27 cellular contexts compared by ENCODE assay signal in genomic region chr7:56213574-56213973, GRCh38.
"Had no signal": no experiment of that assay in that cellular context is flagged by ENCODE, and none has a peak within 500 bp of the region (broad histone marks: within the 10 kb centered on the region; RNA-seq: fewer than 3 reads in every experiment).

No MANE protein-coding gene starts in this region.

- H3K9me3 ChIP-seq: testis, thoracic aorta, thyroid gland, upper lobe of right lung had no signal

- H3K27me3 Mint-ChIP-seq: stimulated activated memory B cell treated with anti-CD40 and anti-IgM and Interleukin-4, amounts not matched to agents 10 μg/mL and 1 μg/mL and 100 μg/mL, for 72 hours; stimulated activated naive B cell treated with anti-CD40 and anti-IgM and Interleukin-4, amounts not matched to agents 10 μg/mL and 1 μg/mL and 100 μg/mL, for 72 hours; stimulated activated naive CD8-positive, alpha-beta T cell treated with anti-CD3 and anti-CD28 coated beads, Interleukin-15, amount 100 ng/mL, for 72 hours; stimulated activated naive CD8-positive, alpha-beta T cell treated with anti-CD3 and anti-CD28 coated beads, Interleukin-15, Interleukin-2, amounts not matched to agents 100 ng/mL and 50 ng/mL, for 24 hours; type B pancreatic cell had no signal

- H3K27ac Mint-ChIP-seq: stimulated activated effector memory CD8-positive, alpha-beta T cell treated with anti-CD3 and anti-CD28 coated beads, Interleukin-12 subunit alpha, Interleukin-12 subunit beta, amount 100 ng/mL, for 72 hours; stimulated activated memory B cell treated with anti-CD40 and anti-IgM and Interleukin-4, amounts not matched to agents 10 μg/mL and 1 μg/mL and 100 μg/mL, for 72 hours; stimulated activated naive B cell treated with anti-CD40 and anti-IgM and Interleukin-4, amounts not matched to agents 10 μg/mL and 1 μg/mL and 100 μg/mL, for 72 hours; stimulated activated naive CD8-positive, alpha-beta T cell treated with anti-CD3 and anti-CD28 coated beads, Interleukin-15, amount 100 ng/mL, for 72 hours; stimulated activated naive CD8-positive, alpha-beta T cell treated with anti-CD3 and anti-CD28 coated beads, Interleukin-15, Interleukin-2, amounts not matched to agents 100 ng/mL and 50 ng/mL, for 24 hours; type B pancreatic cell had no signal

- H3K4me3 ChIP-seq: stomach, suprapubic skin, testis, thoracic aorta, thyroid gland, tibial artery, tibial nerve, transverse colon, upper lobe of left lung, upper lobe of right lung had no signal

- H3K36me3 ChIP-seq: stomach, suprapubic skin, thoracic aorta, thyroid gland, tibial artery, tibial nerve, transverse colon, upper lobe of left lung, upper lobe of right lung had no signal

- H3K4me1 ChIP-seq: stomach, suprapubic skin, testis, thyroid gland, tibial artery, tibial nerve, transverse colon, upper lobe of left lung, upper lobe of right lung had no signal

- DNase-seq: stimulated activated CD4-positive, alpha-beta T cell treated with anti-CD3 and anti-CD28 coated beads, Interleukin-2, amount 100 ng/mL, for 24 hours; stimulated activated CD4-positive, alpha-beta T cell treated with anti-CD3 and anti-CD28 coated beads, Interleukin-2, amount 100 ng/mL, for 48 hours; stimulated activated CD4-positive, alpha-beta T cell treated with anti-CD3 and anti-CD28 coated beads, Interleukin-4, amount 100 ng/mL, for 1 hour; stimulated activated CD4-positive, alpha-beta T cell treated with anti-CD3 and anti-CD28 coated beads, Interleukin-4, amount 100 ng/mL, for 24 hours; stimulated activated CD4-positive, alpha-beta T cell treated with anti-CD3 and anti-CD28 coated beads, Interleukin-4, amount 100 ng/mL, for 4 hours; stimulated activated CD8-positive, alpha-beta memory T cell treated with anti-CD3 and anti-CD28 coated beads, Interleukin-4, amount 100 ng/mL, for 48 hours; stimulated activated naive B cell treated with anti-CD40 and anti-IgM and Interleukin-4, amounts not matched to agents 10 μg/mL and 1 μg/mL and 100 μg/mL, for 72 hours; stimulated activated naive CD4-positive, alpha-beta T cell; stimulated activated naive CD4-positive, alpha-beta T cell treated with Interleukin-2 at 50 U/mL for 16 hours; stimulated activated naive CD8-positive, alpha-beta T cell treated with anti-CD3 and anti-CD28 coated beads, Interleukin-15, amount 100 ng/mL, for 72 hours; stimulated activated naive CD8-positive, alpha-beta T cell treated with anti-CD3 and anti-CD28 coated beads, Interleukin-15, Interleukin-2, amounts not matched to agents 100 U/mL and 50 U/mL, for 24 hours; substantia nigra; testis; tibial artery; transverse colon; trophoblast cell; upper lobe of left lung; upper lobe of right lung had no signal

- H3K27ac ChIP-seq: suprapubic skin, testis, thoracic aorta, thyroid gland, tibial artery, tibial nerve, transverse colon, upper lobe of left lung, upper lobe of right lung had no signal

- H3K36me3 Mint-ChIP-seq: stimulated activated effector memory CD8-positive, alpha-beta T cell treated with anti-CD3 and anti-CD28 coated beads, Interleukin-12 subunit alpha, Interleukin-12 subunit beta, amount 100 ng/mL, for 72 hours; stimulated activated memory B cell treated with anti-CD40 and anti-IgM and Interleukin-4, amounts not matched to agents 10 μg/mL and 1 μg/mL and 100 μg/mL, for 72 hours; type B pancreatic cell had no signal

- H3K4me1 Mint-ChIP-seq: stimulated activated effector memory CD8-positive, alpha-beta T cell treated with anti-CD3 and anti-CD28 coated beads, Interleukin-12 subunit alpha, Interleukin-12 subunit beta, amount 100 ng/mL, for 72 hours; stimulated activated memory B cell treated with anti-CD40 and anti-IgM and Interleukin-4, amounts not matched to agents 10 μg/mL and 1 μg/mL and 100 μg/mL, for 72 hours; stimulated activated naive B cell treated with anti-CD40 and anti-IgM and Interleukin-4, amounts not matched to agents 10 μg/mL and 1 μg/mL and 100 μg/mL, for 72 hours; stimulated activated naive CD8-positive, alpha-beta T cell treated with anti-CD3 and anti-CD28 coated beads, Interleukin-15, amount 100 ng/mL, for 72 hours had no signal

- H3K4me3 Mint-ChIP-seq: stimulated activated effector memory CD8-positive, alpha-beta T cell treated with anti-CD3 and anti-CD28 coated beads, Interleukin-12 subunit alpha, Interleukin-12 subunit beta, amount 100 ng/mL, for 72 hours; stimulated activated memory B cell treated with anti-CD40 and anti-IgM and Interleukin-4, amounts not matched to agents 10 μg/mL and 1 μg/mL and 100 μg/mL, for 72 hours; stimulated activated naive B cell treated with anti-CD40 and anti-IgM and Interleukin-4, amounts not matched to agents 10 μg/mL and 1 μg/mL and 100 μg/mL, for 72 hours; stimulated activated naive CD8-positive, alpha-beta T cell treated with anti-CD3 and anti-CD28 coated beads, Interleukin-15, amount 100 ng/mL, for 72 hours; stimulated activated naive CD8-positive, alpha-beta T cell treated with anti-CD3 and anti-CD28 coated beads, Interleukin-15, Interleukin-2, amounts not matched to agents 100 ng/mL and 50 ng/mL, for 24 hours; type B pancreatic cell had no signal

- H3K27me3 ChIP-seq: stomach, suprapubic skin, testis, thyroid gland, tibial artery, tibial nerve, transverse colon, upper lobe of left lung, upper lobe of right lung had no signal
